In genomic region chr18:22286576-22286975, GRCh38 we compare ENCODE assay signal across 12 cellular contexts.
DNase-seq lines count a peak whose midpoint lies in the region; ATAC-seq and TF ChIP-seq lines count a peak whose summit lies in the region.
"Had no signal": no experiment of that assay in that cellular context is flagged by ENCODE, and none has a peak within 500 bp of the region (broad histone marks: within the 10 kb centered on the region; RNA-seq: fewer than 3 reads in every experiment).

No MANE protein-coding gene starts in this region.

- 19 to 25% methylated on average over 5 of the region's 5 CpGs for WGBS in gastroesophageal sphincter (ENCODE audit: low coverage in 1 of 2), 2 donors
- 7% methylated on average over 5 of the region's 5 CpGs for WGBS in prostate gland

- POLR2A ChIA-PET in CD4-positive, alpha-beta T cell (lab: Charles Lee): no interaction called here

- CTCF ChIA-PET in CD4-positive, alpha-beta T cell (lab: Charles Lee): no interaction called here

- H3K27me3 Mint-ChIP-seq in CD4-positive, alpha-beta T cell: peaks cover 5% of the 10 kb centered on the region
- H3K27me3 Mint-ChIP-seq: activated naive CD4-positive, alpha-beta T cell treated with anti-CD3 and anti-CD28 coated beads, Interleukin-2, amount 10 ng/mL, durations not matched to agents 7 days and 5 days had no signal

- no peak overlapping the region for H3K27ac Mint-ChIP-seq in CD4-positive, alpha-beta T cell
- H3K27ac Mint-ChIP-seq: activated naive CD4-positive, alpha-beta T cell treated with anti-CD3 and anti-CD28 coated beads, Interleukin-2, amount 10 ng/mL, durations not matched to agents 7 days and 5 days had no signal

- ATAC-seq in RWPE2 (ENCODE audit: low read depth): peak; percentile 90
- ATAC-seq in gastroesophageal sphincter: peak; percentile 47
- ATAC-seq in GM18873 (IDR thresholded peaks at IDR 0.05; ENCODE audit: low FRiP score, unreplicated experiment): no peak
- ATAC-seq in CD4-positive, alpha-beta T cell (ENCODE audit: poor library complexity): no peak
- ATAC-seq in GM19463 (IDR thresholded peaks at IDR 0.05; ENCODE audit: unreplicated experiment): no peak

- TF ChIP-seq CTCF in RWPE2 (IDR thresholded peaks at IDR 0.05; ENCODE audit: poor library complexity, severe bottlenecking) (no peak), gastroesophageal sphincter (IDR thresholded peaks at IDR 0.05) (no peak), prostate gland (IDR thresholded peaks at IDR 0.05) (no peak)
- TF ChIP-seq CTCF in CD4-positive, alpha-beta T cell (IDR thresholded peaks at IDR 0.05): no peak

- H3K4me3 Mint-ChIP-seq in CD4-positive, alpha-beta T cell: no peak overlapping the region
- H3K4me3 Mint-ChIP-seq: activated naive CD4-positive, alpha-beta T cell treated with anti-CD3 and anti-CD28 coated beads, Interleukin-2, amount 10 ng/mL, durations not matched to agents 7 days and 5 days had no signal

- no peak overlapping the region for H3K4me3 ChIP-seq in RWPE2 (ENCODE audit: severe bottlenecking)
- H3K4me3 ChIP-seq in gastroesophageal sphincter: no peak overlapping the region
- no peak overlapping the region for H3K4me3 ChIP-seq in prostate gland

- no peaks in the 10 kb centered on the region for H3K9me3 ChIP-seq in RWPE2 (ENCODE audit: severe bottlenecking)
- peaks cover 0 to 24% (median 0%) of the 10 kb centered on the region in 3 donors for H3K9me3 ChIP-seq in gastroesophageal sphincter
- H3K9me3 ChIP-seq in prostate gland: no peaks in the 10 kb centered on the region
- no peaks in the 10 kb centered on the region for H3K9me3 ChIP-seq in CD4-positive, alpha-beta T cell (ENCODE audit: control insufficient read depth, low read length)

- intact Hi-C loops in prostate gland (cut with DNase I): no loop called here
- intact Hi-C loops in CD4-positive, alpha-beta T cell (cut with DNase I, micrococcal nuclease): no loop called here

- H3K27me3 ChIP-seq in RWPE2 (ENCODE audit: insufficient read depth, poor library complexity, severe bottlenecking): no peaks in the 10 kb centered on the region
- H3K27me3 ChIP-seq in gastroesophageal sphincter: no peaks in the 10 kb centered on the region
- H3K27me3 ChIP-seq in prostate gland (replicated peaks; ENCODE audit: insufficient read depth): no peaks in the 10 kb centered on the region
- H3K27me3 ChIP-seq in CD4-positive, alpha-beta T cell (ENCODE audit: control insufficient read depth, insufficient read depth, low read length): no peaks in the 10 kb centered on the region

- no peaks in the 10 kb centered on the region for H3K36me3 Mint-ChIP-seq in CD4-positive, alpha-beta T cell (ENCODE audit: low read depth)
- H3K36me3 Mint-ChIP-seq: activated naive CD4-positive, alpha-beta T cell treated with anti-CD3 and anti-CD28 coated beads, Interleukin-2, amount 10 ng/mL, durations not matched to agents 7 days and 5 days had no signal

- H3K4me1 Mint-ChIP-seq in CD4-positive, alpha-beta T cell (ENCODE audit: low read depth): no peaks in the 10 kb centered on the region
- H3K4me1 Mint-ChIP-seq: activated naive CD4-positive, alpha-beta T cell treated with anti-CD3 and anti-CD28 coated beads, Interleukin-2, amount 10 ng/mL, durations not matched to agents 7 days and 5 days had no signal

- no peaks in the 10 kb centered on the region for H3K36me3 ChIP-seq in RWPE2 (ENCODE audit: low read depth)
- no peaks in the 10 kb centered on the region for H3K36me3 ChIP-seq in gastroesophageal sphincter
- H3K36me3 ChIP-seq in prostate gland: no peaks in the 10 kb centered on the region

- DNase-seq in Daoy (ENCODE audit: low read depth) (peak; percentile 30), RWPE2 (ENCODE audit: low spot score) (peak; percentile 72), prostate gland (ENCODE audit: low spot score) (peak; percentile 62), HuH-7 (ENCODE audit: low spot score) (no peak)
- no peak for DNase-seq in CD4-positive, alpha-beta T cell
- DNase-seq: activated CD4-positive, alpha-beta T cell treated with anti-CD3 and anti-CD28 coated beads, Interleukin-2, amount 50 U/mL, for 4 hours; activated naive CD4-positive, alpha-beta T cell treated with anti-CD3 and anti-CD28 coated beads, Interleukin-2, amount 10 ng/mL, durations not matched to agents 7 days and 5 days; hippocampal formation had no signal

- TF ChIP-seq POLR2A in gastroesophageal sphincter (IDR thresholded peaks at IDR 0.05) (no peak), prostate gland (IDR thresholded peaks at IDR 0.05) (no peak)

- peaks cover 40% of the 10 kb centered on the region for H3K4me1 ChIP-seq in RWPE2 (ENCODE audit: insufficient read depth, poor library complexity, severe bottlenecking)
- H3K4me1 ChIP-seq in gastroesophageal sphincter: no peaks in the 10 kb centered on the region
- H3K4me1 ChIP-seq in prostate gland (replicated peaks): no peaks in the 10 kb centered on the region

- TF ChIP-seq EP300 in gastroesophageal sphincter (IDR thresholded peaks at IDR 0.05): no peak

- peaks cover 5% of the 10 kb centered on the region for H3K9me3 Mint-ChIP-seq in CD4-positive, alpha-beta T cell
- H3K9me3 Mint-ChIP-seq: activated naive CD4-positive, alpha-beta T cell treated with anti-CD3 and anti-CD28 coated beads, Interleukin-2, amount 10 ng/mL, durations not matched to agents 7 days and 5 days had no signal

- H3K27ac ChIP-seq in RWPE2 (ENCODE audit: poor library complexity, severe bottlenecking) (peak overlapping the region; percentile 89), gastroesophageal sphincter (no peak overlapping the region), prostate gland (no peak overlapping the region)
- H3K27ac ChIP-seq in CD4-positive, alpha-beta T cell (ENCODE audit: low read depth, low read length): no peak overlapping the region
- H3K27ac ChIP-seq: C4-2B had no signal

Comparison
In these comparisons a context has a peak if more than half of its experiments do, and no peak if none do; other contexts are left out.
1. DNase-seq: peak in Daoy (single experiment), RWPE2 (single experiment) and prostate gland (single experiment); none in CD4-positive, alpha-beta T cell (0 of 10) and HuH-7 (single experiment).
2. ATAC-seq: peak in RWPE2 (single experiment) and gastroesophageal sphincter (single experiment); none in GM18873 (single experiment), CD4-positive, alpha-beta T cell (single experiment) and GM19463 (single experiment).